Comparison of ENCODE assay signal across 10 cellular contexts in genomic region chr5:80190960-80191359, GRCh38.
DNase-seq lines count a peak whose midpoint lies in the region; ATAC-seq and TF ChIP-seq lines count a peak whose summit lies in the region.
"Had no signal": no experiment of that assay in that cellular context is flagged by ENCODE, and none has a peak within 500 bp of the region (broad histone marks: within the 10 kb centered on the region; RNA-seq: fewer than 3 reads in every experiment).

No MANE protein-coding gene starts in this region.

- peak overlapping the region; percentile 33 for H3K4me3 Mint-ChIP-seq in activated naive CD8-positive, alpha-beta T cell treated with anti-CD3 and anti-CD28 coated beads for 36 hours
- no peak overlapping the region for H3K4me3 Mint-ChIP-seq in progenitor cell of endocrine pancreas (ENCODE audit: low read depth)
- no peak overlapping the region for H3K4me3 Mint-ChIP-seq in chondrocyte (ENCODE audit: unreplicated experiment)

- H3K4me1 ChIP-seq in HUES6 (ENCODE audit: control insufficient read depth, insufficient read depth, low read length): peaks cover 84% of the 10 kb centered on the region

- no peaks in the 10 kb centered on the region for H3K9me3 Mint-ChIP-seq in activated naive CD8-positive, alpha-beta T cell treated with anti-CD3 and anti-CD28 coated beads for 36 hours
- H3K9me3 Mint-ChIP-seq in progenitor cell of endocrine pancreas (ENCODE audit: low read depth) (no peaks in the 10 kb centered on the region), chondrocyte (ENCODE audit: low read depth) (no peaks in the 10 kb centered on the region)

- H3K27me3 ChIP-seq in HUES6 (ENCODE audit: control insufficient read depth, insufficient read depth, low read length) (no peaks in the 10 kb centered on the region), brain microvascular endothelial cell (replicated peaks) (no peaks in the 10 kb centered on the region)
- H3K27me3 ChIP-seq: gastrocnemius medialis, ovary had no signal

- TF ChIP-seq CTCF in GM12865 (IDR thresholded peaks at IDR 0.05; ENCODE audit: insufficient read depth, low read depth, low read length, missing control alignments) (no peak), progenitor cell of endocrine pancreas (IDR thresholded peaks at IDR 0.05; ENCODE audit: unreplicated experiment) (no peak), brain microvascular endothelial cell (IDR thresholded peaks at IDR 0.05; ENCODE audit: low read depth, low read length, missing control alignments) (no peak), chondrocyte (IDR thresholded peaks at IDR 0.05) (no peak)

- H3K27ac Mint-ChIP-seq in activated naive CD8-positive, alpha-beta T cell treated with anti-CD3 and anti-CD28 coated beads for 36 hours: peak overlapping the region; percentile 96
- H3K27ac Mint-ChIP-seq in progenitor cell of endocrine pancreas: peak overlapping the region; percentile 54
- no peak overlapping the region for H3K27ac Mint-ChIP-seq in chondrocyte (ENCODE audit: unreplicated experiment)

- H3K36me3 ChIP-seq in HUES6 (ENCODE audit: control insufficient read depth, insufficient read depth, low read length) (peaks cover 4% of the 10 kb centered on the region), brain microvascular endothelial cell (replicated peaks) (no peaks in the 10 kb centered on the region)
- H3K36me3 ChIP-seq: gastrocnemius medialis, ovary had no signal

- in situ Hi-C loops in brain microvascular endothelial cell (cut with HindIII; ENCODE audit: low pct_ligation_motif_present, low sequenced_read_pairs): no loop called here

- ATAC-seq in HG03354 (IDR thresholded peaks at IDR 0.05; ENCODE audit: poor library complexity, severe bottlenecking, unreplicated experiment): no peak

- H3K27ac ChIP-seq in HUES6 (ENCODE audit: low read depth, low read length) (peak overlapping the region; percentile 43; the same call in 1 of the 2 replicates), brain microvascular endothelial cell (no peak overlapping the region)

- peak; percentile 16 for DNase-seq in GM12865 (ENCODE audit: low read depth)
- DNase-seq in activated naive CD8-positive, alpha-beta T cell treated with anti-CD3 and anti-CD28 coated beads for 36 hours: no peak
- no peak for DNase-seq in progenitor cell of endocrine pancreas (ENCODE audit: low spot score, unreplicated experiment)
- DNase-seq in brain microvascular endothelial cell: no peak
- DNase-seq in chondrocyte (ENCODE audit: low spot score): no peak
- DNase-seq: gastrocnemius medialis, NCI-H1694 treated with DMSO at 0.1 percent for 48 hours had no signal

- no peak overlapping the region for H3K4me3 ChIP-seq in GM12865 (ENCODE audit: low read depth, low read length)
- no peak overlapping the region for H3K4me3 ChIP-seq in HUES6 (ENCODE audit: low read depth, low read length)
- H3K4me3 ChIP-seq in brain microvascular endothelial cell (ENCODE audit: low read depth, low read length): no peak overlapping the region
- H3K4me3 ChIP-seq: gastrocnemius medialis, ovary had no signal

- H3K9me3 ChIP-seq in HUES6 (ENCODE audit: control insufficient read depth, insufficient read depth, low read depth, low read length): no peaks in the 10 kb centered on the region
- H3K9me3 ChIP-seq: gastrocnemius medialis, ovary had no signal

- H3K36me3 Mint-ChIP-seq in activated naive CD8-positive, alpha-beta T cell treated with anti-CD3 and anti-CD28 coated beads for 36 hours: peaks cover 13% of the 10 kb centered on the region
- peaks cover 12% of the 10 kb centered on the region for H3K36me3 Mint-ChIP-seq in progenitor cell of endocrine pancreas (ENCODE audit: insufficient read depth)
- peaks cover under 1% of the 10 kb centered on the region for H3K36me3 Mint-ChIP-seq in chondrocyte (ENCODE audit: low read depth)

- H3K4me1 Mint-ChIP-seq in activated naive CD8-positive, alpha-beta T cell treated with anti-CD3 and anti-CD28 coated beads for 36 hours: peaks cover 79% of the 10 kb centered on the region
- peaks cover 68% of the 10 kb centered on the region for H3K4me1 Mint-ChIP-seq in progenitor cell of endocrine pancreas (ENCODE audit: low read depth)
- peaks cover 56% of the 10 kb centered on the region for H3K4me1 Mint-ChIP-seq in chondrocyte (ENCODE audit: low read depth)

- no peaks in the 10 kb centered on the region for H3K27me3 Mint-ChIP-seq in activated naive CD8-positive, alpha-beta T cell treated with anti-CD3 and anti-CD28 coated beads for 36 hours
- H3K27me3 Mint-ChIP-seq in progenitor cell of endocrine pancreas (no peaks in the 10 kb centered on the region), chondrocyte (ENCODE audit: low read depth) (no peaks in the 10 kb centered on the region)

- H3K9ac ChIP-seq in HUES6 (ENCODE audit: low read length): peak overlapping the region; percentile 22
